In the genomic region with DNA sequence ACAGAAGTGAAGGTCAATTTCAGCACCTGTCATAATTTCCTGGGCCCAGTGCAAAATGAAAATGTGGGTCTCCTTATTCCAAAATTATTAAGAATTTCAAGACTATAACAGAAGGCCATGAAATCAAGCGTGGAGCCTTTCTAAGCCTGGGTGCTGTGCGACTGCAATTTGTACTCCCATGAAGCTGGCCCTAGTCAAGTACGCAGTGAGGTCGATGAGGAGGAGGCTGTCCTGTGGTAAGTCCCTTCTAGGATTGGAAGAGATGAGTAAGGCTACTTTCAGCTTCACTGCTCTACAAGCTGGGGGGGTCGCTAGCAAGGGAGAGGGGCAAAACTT, we compare ENCODE assay signal across 8 cellular contexts. TPM values are rescaled to one million over a fixed set of nuclear protein-coding genes. Genes with fewer than 3 reads are reported as not detected.
DNase-seq lines count a peak whose midpoint lies in the region; ATAC-seq and TF ChIP-seq lines count a peak whose summit lies in the region.

No MANE protein-coding gene starts in this region.

- H3K4me3 Mint-ChIP-seq in activated naive CD4-positive, alpha-beta T cell treated with anti-CD3 and anti-CD28 coated beads for 36 hours, result peak overlapping the region; percentile 99
- H3K4me3 Mint-ChIP-seq in activated CD4-positive, alpha-beta memory T cell treated with anti-CD3 and anti-CD28 coated beads, Interleukin-2, amount 10 ng/mL, durations not matched to agents 7 days and 5 days, result peak overlapping the region; percentile 97
- H3K4me3 Mint-ChIP-seq in stimulated activated memory B cell treated with anti-CD40 and anti-IgM and Interleukin-4, amounts not matched to agents 10 μg/mL and 1 μg/mL and 100 μg/mL, for 72 hours, result peak overlapping the region; percentile 96

- POLR2A ChIA-PET in activated CD4-positive, alpha-beta memory T cell treated with anti-CD3 and anti-CD28 coated beads, Interleukin-2, amount 10 ng/mL, durations not matched to agents 7 days and 5 days (lab: Charles Lee), result interaction anchor here (1.0 to 2.9 kb wide), 8 partner anchors 12 to 445 kb away, joined by 3 to 34 read pairs (median 4); a partner anchor contains a TSS

- no peak overlapping the region for H3K27ac ChIP-seq in hepatocyte

- peak; percentile 59 for ATAC-seq in stimulated activated memory B cell treated with anti-CD40 and anti-IgM and Interleukin-4, amounts not matched to agents 10 μg/mL and 1 μg/mL and 100 μg/mL, for 72 hours
- ATAC-seq in GM21723 (IDR thresholded peaks at IDR 0.05; ENCODE audit: unreplicated experiment), result no peak

- TF ChIP-seq CTCF in hepatocyte (IDR thresholded peaks at IDR 0.05; ENCODE audit: poor library complexity), result no peak

- peak overlapping the region; percentile 26 for H2AFZ ChIP-seq in hepatocyte

- no peaks in the 10 kb centered on the region for H3K36me3 ChIP-seq in hepatocyte (replicated peaks; ENCODE audit: insufficient read depth, low read depth)

- no peaks in the 10 kb centered on the region for H4K20me1 ChIP-seq in hepatocyte (ENCODE audit: insufficient read depth, poor library complexity, severe bottlenecking)

- H3K4me1 Mint-ChIP-seq in activated naive CD4-positive, alpha-beta T cell treated with anti-CD3 and anti-CD28 coated beads for 36 hours (ENCODE audit: low read depth), result peaks cover 32% of the 10 kb centered on the region
- peaks cover 40% of the 10 kb centered on the region for H3K4me1 Mint-ChIP-seq in activated CD4-positive, alpha-beta memory T cell treated with anti-CD3 and anti-CD28 coated beads, Interleukin-2, amount 10 ng/mL, durations not matched to agents 7 days and 5 days
- peaks cover 23% of the 10 kb centered on the region for H3K4me1 Mint-ChIP-seq in stimulated activated memory B cell treated with anti-CD40 and anti-IgM and Interleukin-4, amounts not matched to agents 10 μg/mL and 1 μg/mL and 100 μg/mL, for 72 hours

- H3K4me3 ChIP-seq in hepatocyte, result no peak overlapping the region

- no peaks in the 10 kb centered on the region for H3K9me2 ChIP-seq in hepatocyte (replicated peaks; ENCODE audit: insufficient read depth)

- peaks cover 39% of the 10 kb centered on the region for H3K79me2 ChIP-seq in hepatocyte

- CTCF ChIA-PET in activated naive CD4-positive, alpha-beta T cell treated with anti-CD3 and anti-CD28 coated beads for 36 hours (lab: Charles Lee), result interaction anchor here (1.0 kb wide), 1 partner anchor 346 kb away, joined by 3 read pairs; no protein-coding TSS in a partner anchor
- CTCF ChIA-PET in activated CD4-positive, alpha-beta memory T cell treated with anti-CD3 and anti-CD28 coated beads, Interleukin-2, amount 10 ng/mL, durations not matched to agents 7 days and 5 days (lab: Charles Lee), result interaction anchor here (0.6 to 1.8 kb wide), 3 partner anchors 21 to 76 kb away, joined by 4 to 5 read pairs (median 4); a partner anchor contains a TSS

- peak overlapping the region; percentile 65 for H3K4me2 ChIP-seq in hepatocyte

- no peaks in the 10 kb centered on the region for H3K9me3 Mint-ChIP-seq in activated naive CD4-positive, alpha-beta T cell treated with anti-CD3 and anti-CD28 coated beads for 36 hours
- no peaks in the 10 kb centered on the region for H3K9me3 Mint-ChIP-seq in activated CD4-positive, alpha-beta memory T cell treated with anti-CD3 and anti-CD28 coated beads, Interleukin-2, amount 10 ng/mL, durations not matched to agents 7 days and 5 days
- no peaks in the 10 kb centered on the region for H3K9me3 Mint-ChIP-seq in stimulated activated memory B cell treated with anti-CD40 and anti-IgM and Interleukin-4, amounts not matched to agents 10 μg/mL and 1 μg/mL and 100 μg/mL, for 72 hours

- H3K27me3 Mint-ChIP-seq in activated naive CD4-positive, alpha-beta T cell treated with anti-CD3 and anti-CD28 coated beads for 36 hours (ENCODE audit: low read depth), result no peaks in the 10 kb centered on the region
- no peaks in the 10 kb centered on the region for H3K27me3 Mint-ChIP-seq in activated CD4-positive, alpha-beta memory T cell treated with anti-CD3 and anti-CD28 coated beads, Interleukin-2, amount 10 ng/mL, durations not matched to agents 7 days and 5 days
- no peaks in the 10 kb centered on the region for H3K27me3 Mint-ChIP-seq in stimulated activated memory B cell treated with anti-CD40 and anti-IgM and Interleukin-4, amounts not matched to agents 10 μg/mL and 1 μg/mL and 100 μg/mL, for 72 hours

- H3K9me3 ChIP-seq in hepatocyte (ENCODE audit: low read depth), result no peaks in the 10 kb centered on the region

- WGBS in hepatocyte (ENCODE audit: low lambda C conversion rate, missing lambda C conversion rate), result 42% methylated on average over 5 of the region's 5 CpGs

- H3K27me3 ChIP-seq in hepatocyte, result no peaks in the 10 kb centered on the region

- H3K36me3 Mint-ChIP-seq in activated naive CD4-positive, alpha-beta T cell treated with anti-CD3 and anti-CD28 coated beads for 36 hours (ENCODE audit: low read depth), result peaks cover 28% of the 10 kb centered on the region
- peaks cover 16% of the 10 kb centered on the region for H3K36me3 Mint-ChIP-seq in activated CD4-positive, alpha-beta memory T cell treated with anti-CD3 and anti-CD28 coated beads, Interleukin-2, amount 10 ng/mL, durations not matched to agents 7 days and 5 days (ENCODE audit: low read depth)
- H3K36me3 Mint-ChIP-seq in stimulated activated memory B cell treated with anti-CD40 and anti-IgM and Interleukin-4, amounts not matched to agents 10 μg/mL and 1 μg/mL and 100 μg/mL, for 72 hours, result no peaks in the 10 kb centered on the region

- intact Hi-C loops in activated naive CD4-positive, alpha-beta T cell treated with anti-CD3 and anti-CD28 coated beads for 36 hours (cut with micrococcal nuclease), result loop anchor here (1.0 to 5.0 kb wide), 5 partner anchors 21 to 449 kb away; a partner anchor contains a TSS

- H3K4me1 ChIP-seq in hepatocyte (ENCODE audit: insufficient read depth), result peaks cover 7% of the 10 kb centered on the region

- no peak for DNase-seq in activated naive CD4-positive, alpha-beta T cell treated with anti-CD3 and anti-CD28 coated beads for 36 hours
- DNase-seq in activated naive CD4-positive, alpha-beta T cell (lab: John Stamatoyannopoulos, UW), result no peak
- no peak for DNase-seq in activated CD4-positive, alpha-beta memory T cell treated with anti-CD3 and anti-CD28 coated beads, Interleukin-2, amount 10 ng/mL, durations not matched to agents 7 days and 5 days
- DNase-seq in hepatocyte (ENCODE audit: low spot score) (no peak), NCI-H226 (no peak), NCI-H2107 treated with DMSO at 0.1 percent for 48 hours (lab: John Stamatoyannopoulos, UW; ENCODE audit: unreplicated experiment) (no peak)

- H3K27ac Mint-ChIP-seq in activated naive CD4-positive, alpha-beta T cell treated with anti-CD3 and anti-CD28 coated beads for 36 hours, result peak overlapping the region; percentile 93
- H3K27ac Mint-ChIP-seq in activated CD4-positive, alpha-beta memory T cell treated with anti-CD3 and anti-CD28 coated beads, Interleukin-2, amount 10 ng/mL, durations not matched to agents 7 days and 5 days, result peak overlapping the region; percentile 89
- peak overlapping the region; percentile 87 for H3K27ac Mint-ChIP-seq in stimulated activated memory B cell treated with anti-CD40 and anti-IgM and Interleukin-4, amounts not matched to agents 10 μg/mL and 1 μg/mL and 100 μg/mL, for 72 hours

RNA-seq across cellular contexts. Expression of a gene that starts 0.4 kb away (rescaled TPM):
- 10 to 100 TPM; 75.3 to 78.1 TPM for total RNA-seq in activated naive CD4-positive, alpha-beta T cell treated with anti-CD3 and anti-CD28 coated beads for 36 hours
- 10 to 100 TPM; 55.5 to 56.1 TPM for total RNA-seq in activated CD4-positive, alpha-beta memory T cell treated with anti-CD3 and anti-CD28 coated beads, Interleukin-2, amount 10 ng/mL, durations not matched to agents 7 days and 5 days
- total RNA-seq in hepatocyte, result 29.5 and 34.4 TPM in 2 replicates
- 125 and 127 TPM in 2 replicates for polyA plus RNA-seq in hepatocyte

RNA-seq across cellular contexts. Expression of a gene that starts 7.3 kb away (rescaled TPM):
- not detected for total RNA-seq in activated naive CD4-positive, alpha-beta T cell treated with anti-CD3 and anti-CD28 coated beads for 36 hours
- not detected for total RNA-seq in activated CD4-positive, alpha-beta memory T cell treated with anti-CD3 and anti-CD28 coated beads, Interleukin-2, amount 10 ng/mL, durations not matched to agents 7 days and 5 days
- total RNA-seq in hepatocyte, result 37.4 and 39.1 TPM in 2 replicates
- polyA plus RNA-seq in hepatocyte, result 57.5 and 68.1 TPM in 2 replicates

RNA-seq across cellular contexts. Expression of a gene that starts 20.8 kb away (rescaled TPM):
- total RNA-seq in activated naive CD4-positive, alpha-beta T cell treated with anti-CD3 and anti-CD28 coated beads for 36 hours, result 1 to 10 TPM; 7.9 to 8.5 TPM
- total RNA-seq in activated CD4-positive, alpha-beta memory T cell treated with anti-CD3 and anti-CD28 coated beads, Interleukin-2, amount 10 ng/mL, durations not matched to agents 7 days and 5 days, result 10 to 100 TPM; 16.0 to 16.7 TPM
- total RNA-seq in hepatocyte, result 9.5 and 11.6 TPM in 2 replicates
- polyA plus RNA-seq in hepatocyte, result 15.8 and 18.4 TPM in 2 replicates

RNA-seq across cellular contexts. Expression of a gene that starts 31.0 kb away (rescaled TPM):
- 10 to 100 TPM; 19.8 to 20.7 TPM for total RNA-seq in activated naive CD4-positive, alpha-beta T cell treated with anti-CD3 and anti-CD28 coated beads for 36 hours
- total RNA-seq in activated CD4-positive, alpha-beta memory T cell treated with anti-CD3 and anti-CD28 coated beads, Interleukin-2, amount 10 ng/mL, durations not matched to agents 7 days and 5 days, result 10 to 100 TPM; 29.4 to 31.4 TPM
- total RNA-seq in hepatocyte, result 12.6 and 15.8 TPM in 2 replicates
- 37.9 and 44.6 TPM in 2 replicates for polyA plus RNA-seq in hepatocyte

RNA-seq across cellular contexts. Expression of a gene that starts 39.2 kb away (rescaled TPM):
- total RNA-seq in activated naive CD4-positive, alpha-beta T cell treated with anti-CD3 and anti-CD28 coated beads for 36 hours, result under 1 TPM; 0.24 to 0.25 TPM
- total RNA-seq in activated CD4-positive, alpha-beta memory T cell treated with anti-CD3 and anti-CD28 coated beads, Interleukin-2, amount 10 ng/mL, durations not matched to agents 7 days and 5 days, result under 1 TPM in 1 of 2 experiments, not detected in 1; 0.13 TPM
- total RNA-seq in hepatocyte, result 10.5 and 18.1 TPM in 2 replicates
- polyA plus RNA-seq in hepatocyte, result 17.2 and 21.9 TPM in 2 replicates

Comparison
In these comparisons a context has a peak if more than half of its experiments do, and no peak if none do; other contexts are left out.
1. RNA of a gene that starts 7.3 kb away (total RNA-seq): 37.4 to 39.1 TPM in hepatocyte; not detected in activated naive CD4-positive, alpha-beta T cell treated with anti-CD3 and anti-CD28 coated beads for 36 hours and not detected in activated CD4-positive, alpha-beta memory T cell treated with anti-CD3 and anti-CD28 coated beads, Interleukin-2, amount 10 ng/mL, durations not matched to agents 7 days and 5 days; every median in the first group is over 10 times any median in the second.
2. Peak in every context shown above with its lines, with median percentiles within 50 percentile points of each other: H3K27ac Mint-ChIP-seq and H3K4me3 Mint-ChIP-seq.